In the genomic region with DNA sequence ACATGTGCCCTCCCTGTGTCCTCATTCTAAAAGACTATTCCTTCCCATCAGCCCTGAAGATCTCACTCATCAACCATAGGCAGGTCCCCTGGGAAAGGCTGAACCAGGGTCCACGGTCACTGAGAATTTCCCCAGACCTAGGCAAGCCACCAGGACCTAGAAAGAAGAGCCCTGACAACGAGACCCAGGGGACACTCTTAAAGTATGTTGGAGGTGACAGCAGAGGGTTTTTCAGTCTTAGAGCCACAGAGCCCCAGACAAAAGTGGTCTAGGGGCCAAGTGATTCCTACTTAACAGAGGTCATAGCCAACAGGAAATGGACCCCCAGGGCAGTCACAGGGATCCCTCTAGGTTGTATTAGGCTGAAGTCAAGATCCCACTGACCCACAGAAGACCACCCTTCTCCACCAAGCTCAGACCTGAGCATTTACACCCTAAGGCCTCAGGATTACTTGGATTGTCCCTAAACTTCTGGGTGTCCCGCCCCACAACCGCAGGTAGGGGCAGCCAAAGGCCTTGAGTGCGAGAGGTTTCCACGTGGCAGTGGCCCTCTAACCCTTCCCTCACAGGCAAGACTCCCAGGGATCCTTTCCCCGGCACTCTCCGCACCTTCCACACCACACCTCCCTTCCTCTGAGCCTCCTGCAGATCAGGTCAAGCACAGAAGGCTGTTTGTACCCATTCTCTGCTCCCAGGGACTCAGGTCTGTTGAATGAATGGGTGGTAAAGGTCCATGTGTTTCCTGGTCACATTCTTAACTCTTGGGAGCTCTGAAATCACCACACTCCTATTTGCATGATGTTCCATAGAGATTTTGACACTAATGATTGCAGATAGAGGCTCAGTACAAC, we compare ENCODE assay signal across 23 cellular contexts. TPM values are rescaled to one million over a fixed set of nuclear protein-coding genes. Genes with fewer than 3 reads are reported as not detected.
DNase-seq lines count a peak whose midpoint lies in the region; ATAC-seq, FAIRE-seq and TF ChIP-seq lines count a peak whose summit lies in the region.
"Had no signal": no experiment of that assay in that cellular context is flagged by ENCODE, and none has a peak within 500 bp of the region (broad histone marks: within the 10 kb centered on the region; RNA-seq: fewer than 3 reads in every experiment).

No MANE protein-coding gene starts in this region.

- no peak for DNase-seq in astrocyte (ENCODE audit: low read depth)
- DNase-seq in spleen, result no peak
- DNase-seq in HuH-7.5 (ENCODE audit: low spot score), result no peak
- DNase-seq in progenitor cell of endocrine pancreas (ENCODE audit: low spot score, unreplicated experiment), result no peak
- DNase-seq: activated CD8-positive, alpha-beta T cell treated with anti-CD3 and anti-CD28 coated beads, Interleukin-2, amount 10 ng/mL, durations not matched to agents 7 days and 5 days; activated naive CD4-positive, alpha-beta T cell treated with Interleukin-2 at 50 U/mL for 16 hours; amygdala; caudate nucleus; DMS79 treated with DMSO at 0.1 percent for 48 hours; H9; heart left ventricle; NCI-H1417 treated with DMSO at 0.1 percent for 48 hours; NCI-H2171; NCI-H524 treated with DMSO at 0.1 percent for 48 hours had no signal

- TF ChIP-seq CTCF in astrocyte (IDR thresholded peaks at IDR 0.05; ENCODE audit: insufficient read depth, low read depth, low read length) (no peak), spleen (IDR thresholded peaks at IDR 0.05 in 8 of 11, conservative IDR thresholded peaks at IDR 0.05 in 3 of 11) (no peak), progenitor cell of endocrine pancreas (IDR thresholded peaks at IDR 0.05; ENCODE audit: unreplicated experiment) (no peak)

- intact Hi-C loops in spleen (cut with DNase I; ENCODE audit: low total_unique reads), result loop anchor here (10.0 kb wide), 1 partner anchor 48 kb away; no protein-coding TSS in a partner anchor

- H3K27me3 Mint-ChIP-seq in astrocyte (ENCODE audit: low read depth, unreplicated experiment) (peaks cover 23% of the 10 kb centered on the region), progenitor cell of endocrine pancreas (peaks cover 2% of the 10 kb centered on the region)

- no peak overlapping the region for H3K9ac ChIP-seq in astrocyte (ENCODE audit: low read length)

- H3K4me3 Mint-ChIP-seq in astrocyte (ENCODE audit: unreplicated experiment), result no peak overlapping the region
- H3K4me3 Mint-ChIP-seq in progenitor cell of endocrine pancreas (ENCODE audit: low read depth), result no peak overlapping the region
- H3K4me3 Mint-ChIP-seq: activated CD8-positive, alpha-beta T cell treated with anti-CD3 and anti-CD28 coated beads, Interleukin-2, amount 10 ng/mL, durations not matched to agents 7 days and 5 days; dendritic cell treated with granulocyte-macrophage colony-stimulating factor and Interleukin-4, amounts not matched to agents 40 ng/mL and 50 ng/mL, for 4 days; H9; mesothelial cell of epicardium; natural killer cell treated with Interleukin-12 subunit alpha and Interleukin-12 subunit beta and Interleukin-15 and Interleukin-18, amount 100 ng/mL, for 72 hours had no signal

- 79 to 90% (median 86%) methylated on average over 7 to 8 of the region's 8 CpGs for WGBS in spleen, 5 donors

- H3K9me3 ChIP-seq in astrocyte (ENCODE audit: insufficient read depth, low read depth, low read length) (no peaks in the 10 kb centered on the region), spleen (no peaks in the 10 kb centered on the region)
- H3K9me3 ChIP-seq: heart left ventricle had no signal

- H4K20me1 ChIP-seq in astrocyte (ENCODE audit: insufficient read depth, low read length), result no peaks in the 10 kb centered on the region

- H3K36me3 Mint-ChIP-seq in astrocyte (ENCODE audit: low read depth, unreplicated experiment) (no peaks in the 10 kb centered on the region), progenitor cell of endocrine pancreas (ENCODE audit: insufficient read depth) (no peaks in the 10 kb centered on the region)
- H3K36me3 Mint-ChIP-seq: mesothelial cell of epicardium; natural killer cell treated with Interleukin-12 subunit alpha and Interleukin-12 subunit beta and Interleukin-15 and Interleukin-18, amount 100 ng/mL, for 72 hours had no signal

- no peak for ATAC-seq in HG02623 (IDR thresholded peaks at IDR 0.05; ENCODE audit: unreplicated experiment)
- ATAC-seq: activated CD4-positive, CD25-positive, alpha-beta regulatory T cell treated with anti-CD3 and anti-CD28 coated beads, Interleukin-2, amount 50 U/mL, for 24 hours; activated CD8-positive, alpha-beta T cell treated with anti-CD3 and anti-CD28 coated beads, Interleukin-2, amount 10 ng/mL, durations not matched to agents 7 days and 5 days; heart left ventricle; natural killer cell treated with Interleukin-12 subunit alpha and Interleukin-12 subunit beta and Interleukin-15 and Interleukin-18, amount 100 ng/mL, for 72 hours had no signal

- H3K4me1 ChIP-seq in astrocyte (ENCODE audit: insufficient read depth, low read length) (no peaks in the 10 kb centered on the region), spleen (peaks cover 0 to 91% (median 31%) of the 10 kb centered on the region in 6 donors)
- H3K4me1 ChIP-seq: heart left ventricle had no signal

- no peaks in the 10 kb centered on the region for H3K79me2 ChIP-seq in astrocyte (ENCODE audit: insufficient read depth, low read length)

- H3K27ac Mint-ChIP-seq in astrocyte (ENCODE audit: unreplicated experiment), result no peak overlapping the region
- H3K27ac Mint-ChIP-seq in progenitor cell of endocrine pancreas, result no peak overlapping the region
- H3K27ac Mint-ChIP-seq: activated CD8-positive, alpha-beta T cell treated with anti-CD3 and anti-CD28 coated beads, Interleukin-2, amount 10 ng/mL, durations not matched to agents 7 days and 5 days; dendritic cell treated with granulocyte-macrophage colony-stimulating factor and Interleukin-4, amounts not matched to agents 40 ng/mL and 50 ng/mL, for 4 days; mesothelial cell of epicardium; natural killer cell treated with Interleukin-12 subunit alpha and Interleukin-12 subunit beta and Interleukin-15 and Interleukin-18, amount 100 ng/mL, for 72 hours had no signal

- peak overlapping the region; percentile 18 for H2AFZ ChIP-seq in astrocyte (ENCODE audit: low read depth, low read length)

- H3K4me3 ChIP-seq in GM08714 (ENCODE audit: low read length), result peak overlapping the region; percentile 10; the same call in 1 of the 2 replicates
- H3K4me3 ChIP-seq in astrocyte (ENCODE audit: insufficient read depth, low read depth, low read length), result no peak overlapping the region
- peak overlapping the region in 1 of 8 donors; percentile 42 for H3K4me3 ChIP-seq in spleen
- H3K4me3 ChIP-seq: heart left ventricle had no signal

- H3K27me3 ChIP-seq in astrocyte (ENCODE audit: insufficient read depth, low read length) (peaks cover 5% of the 10 kb centered on the region), spleen (replicated peaks in 1 of 7) (no peaks in the 10 kb centered on the region)
- H3K27me3 ChIP-seq: heart left ventricle had no signal

- H3K27ac ChIP-seq in astrocyte (ENCODE audit: low read depth, low read length) (no peak overlapping the region), spleen (peak overlapping the region in 6 of 8 donors; percentile 22 to 81 (median 62))
- H3K27ac ChIP-seq: heart left ventricle, HL-60 had no signal

- FAIRE-seq in astrocyte (lab: Jason Lieb, UNC), result no peak

- TF ChIP-seq POLR2A in GM19193 (IDR thresholded peaks at IDR 0.05; ENCODE audit: extremely low read depth, insufficient read depth, insufficient read length) (peak; percentile 50), spleen (IDR thresholded peaks at IDR 0.05) (no peak)

- no peak overlapping the region for H3K4me2 ChIP-seq in astrocyte (ENCODE audit: low read length)

- H3K36me3 ChIP-seq in astrocyte (ENCODE audit: insufficient read depth, low read length), result no peaks in the 10 kb centered on the region
- H3K36me3 ChIP-seq in spleen, result peaks cover 0 to 20% (median 0%) of the 10 kb centered on the region in 6 donors
- H3K36me3 ChIP-seq: heart left ventricle had no signal

- H3K9me3 Mint-ChIP-seq in astrocyte (ENCODE audit: unreplicated experiment), result peaks cover 6% of the 10 kb centered on the region
- peaks cover 7% of the 10 kb centered on the region for H3K9me3 Mint-ChIP-seq in progenitor cell of endocrine pancreas (ENCODE audit: low read depth)
- H3K9me3 Mint-ChIP-seq: dendritic cell treated with granulocyte-macrophage colony-stimulating factor and Interleukin-4, amounts not matched to agents 40 ng/mL and 50 ng/mL, for 4 days; H9; natural killer cell treated with Interleukin-12 subunit alpha and Interleukin-12 subunit beta and Interleukin-15 and Interleukin-18, amount 100 ng/mL, for 72 hours had no signal

- H3K4me1 Mint-ChIP-seq in astrocyte (ENCODE audit: low read depth, unreplicated experiment) (no peaks in the 10 kb centered on the region), progenitor cell of endocrine pancreas (ENCODE audit: low read depth) (peaks cover 16% of the 10 kb centered on the region)
- H3K4me1 Mint-ChIP-seq: H9, mesothelial cell of epicardium had no signal

RNA-seq across cellular contexts. Expression of a gene that starts 12.3 kb away (rescaled TPM):
- not detected in 2 replicates for total RNA-seq in astrocyte
- total RNA-seq in spleen, result 100 to 1,000 TPM in 4 of 7 donors, 10 to 100 TPM in 3; 89.1 to 280 (median 124) TPM
- 100 to 1,000 TPM in 1 of 3 donors, 10 to 100 TPM in 2; 60.1 to 108 (median 73.0) TPM for polyA plus RNA-seq in spleen
- total RNA-seq in progenitor cell of endocrine pancreas, result 0.43 and 0.58 TPM in 2 replicates
- total RNA-seq: H9, M059J, mesothelial cell of epicardium had no signal

Comparison
In these comparisons a context has a peak if more than half of its experiments do, and no peak if none do; other contexts are left out.
1. RNA of a gene that starts 12.3 kb away (total RNA-seq): 89.1 to 280 TPM in spleen; 0.43 to 0.58 TPM in progenitor cell of endocrine pancreas and not detected in astrocyte; every median in the first group is over 10 times any median in the second.